18 cellular contexts compared by ENCODE assay signal in genomic region chr9:73640971-73641370, GRCh38.
A peak's percentile ranks its signal among the peaks of the same experiment; 100 is the strongest.
DNase-seq lines count a peak whose midpoint lies in the region; ATAC-seq, FAIRE-seq and TF ChIP-seq lines count a peak whose summit lies in the region.
"Had no signal": no experiment of that assay in that cellular context is flagged by ENCODE, and none has a peak within 500 bp of the region (broad histone marks: within the 10 kb centered on the region; RNA-seq: fewer than 3 reads in every experiment).

No MANE protein-coding gene starts in this region.

- peaks cover 8% of the 10 kb centered on the region for H3K9me3 Mint-ChIP-seq in activated T-helper 17 cell treated with anti-CD3 and anti-CD28 coated beads, Interleukin-2, amount 50 U/mL, for 72 hours

- RAD21 ChIA-PET in GM12878 (lab: Charles Lee; ENCODE audit: unreplicated experiment) = interaction anchor here (0.6 kb wide), 1 partner anchor 58 kb away, joined by 3 read pairs; no protein-coding TSS in a partner anchor

- in situ Hi-C loops in GM12878 (cut with MboI) = no loop called here

- intact Hi-C loops in GM12878 (cut with micrococcal nuclease; ENCODE audit: unreplicated experiment) (no loop called here), cardiac septum (cut with DNase I) (no loop called here)

- no peak overlapping the region for H3K4me2 ChIP-seq in GM12878 (ENCODE audit: control insufficient read depth, insufficient read depth)

- no TSS peak for BruUV-seq in GM12878 (replicated peaks; lab: Mats Ljungman, UMichigan)

- POLR2A ChIA-PET in GM12878 (lab: Charles Lee) = no interaction called here

- no peaks in the 10 kb centered on the region for H3K9me3 ChIP-seq in GM12878 (replicated peaks; ENCODE audit: control insufficient read depth, insufficient read depth, low read length)
- H3K9me3 ChIP-seq: BE2C, testis had no signal

- no peak overlapping the region for H3K4me3 ChIP-seq in GM12878
- H3K4me3 ChIP-seq: heart right ventricle, testis had no signal

- ATAC-seq in GM18909 (IDR thresholded peaks at IDR 0.05; ENCODE audit: poor library complexity, unreplicated experiment) = peak; percentile 72
- peak; percentile 54 for ATAC-seq in HG02571 (IDR thresholded peaks at IDR 0.05; ENCODE audit: unreplicated experiment)
- ATAC-seq in HG03175 (IDR thresholded peaks at IDR 0.05; ENCODE audit: unreplicated experiment) = peak; percentile 68
- peak; percentile 50 for ATAC-seq in GM12878
- no peak for ATAC-seq in activated T-helper 17 cell treated with anti-CD3 and anti-CD28 coated beads, Interleukin-2, amount 50 U/mL, for 72 hours (replicated peaks)
- ATAC-seq: heart right ventricle had no signal

- no peaks in the 10 kb centered on the region for H3K36me3 ChIP-seq in GM12878 (ENCODE audit: control insufficient read depth in 2 of 2, insufficient read depth in 2 of 2, low read length in 1 of 2)
- H3K36me3 ChIP-seq: BE2C, heart right ventricle had no signal

- H3K4me1 ChIP-seq in GM12878 (ENCODE audit: control insufficient read depth, insufficient read depth, low read length) = no peaks in the 10 kb centered on the region
- H3K4me1 ChIP-seq: BE2C, heart right ventricle, testis had no signal

- 60% methylated on average over 1 of the region's 1 CpG for WGBS in GM12878 (ENCODE audit: insufficient coverage, insufficient replicate concordance, low lambda C conversion rate, missing lambda C conversion rate)

- no peak for TF ChIP-seq EP300 in GM12878 (IDR thresholded peaks at IDR 0.05; ENCODE audit: borderline replicate concordance in 1 of 2, control insufficient read depth in 1 of 2, low read depth in 2 of 2, low read length in 2 of 2)

- H3K27ac Mint-ChIP-seq in activated T-helper 17 cell treated with anti-CD3 and anti-CD28 coated beads, Interleukin-2, amount 50 U/mL, for 72 hours = no peak overlapping the region
- H3K27ac Mint-ChIP-seq: activated CD4-positive, alpha-beta T cell treated with anti-CD3 and anti-CD28 coated beads, Interleukin-2, amount 10 ng/mL, durations not matched to agents 7 days and 5 days; IgD-negative memory B cell; immature natural killer cell had no signal

- no peak overlapping the region for H3K9ac ChIP-seq in GM12878 (ENCODE audit: control insufficient read depth, insufficient read depth, low read length)

- no peaks in the 10 kb centered on the region for H3K27me3 Mint-ChIP-seq in activated T-helper 17 cell treated with anti-CD3 and anti-CD28 coated beads, Interleukin-2, amount 50 U/mL, for 72 hours
- H3K27me3 Mint-ChIP-seq: activated CD4-positive, alpha-beta T cell treated with anti-CD3 and anti-CD28 coated beads, Interleukin-2, amount 10 ng/mL, durations not matched to agents 7 days and 5 days; IgD-negative memory B cell had no signal

- TF ChIP-seq RAD21 in GM12878 (IDR thresholded peaks at IDR 0.05; ENCODE audit: insufficient read depth, low read depth, low read length) = no peak

- H3K4me3 Mint-ChIP-seq in activated T-helper 17 cell treated with anti-CD3 and anti-CD28 coated beads, Interleukin-2, amount 50 U/mL, for 72 hours = no peak overlapping the region
- H3K4me3 Mint-ChIP-seq: activated CD4-positive, alpha-beta T cell treated with anti-CD3 and anti-CD28 coated beads, Interleukin-2, amount 10 ng/mL, durations not matched to agents 7 days and 5 days; IgD-negative memory B cell; immature natural killer cell had no signal

- no peaks in the 10 kb centered on the region for H3K79me2 ChIP-seq in GM12878 (ENCODE audit: control insufficient read depth, insufficient read depth, low read length)

- DNase-seq in GM12878 (ENCODE audit: low read depth, low spot score) = peak; percentile 1
- DNase-seq in cardiac septum (ENCODE audit: low spot score) = no peak
- no peak for DNase-seq in GOT3 (lab: John Stamatoyannopoulos, UW)
- DNase-seq: activated CD4-positive, alpha-beta T cell treated with anti-CD3 and anti-CD28 coated beads, Interleukin-2, amount 10 ng/mL, durations not matched to agents 7 days and 5 days; activated naive CD4-positive, alpha-beta T cell treated with anti-CD3 and anti-CD28 coated beads, Interleukin-2, amount 50 U/mL, for 16 hours; BE2C; heart right ventricle; immature natural killer cell; NCI-H1694; NCI-H226; nucleus accumbens; Right ventricle myocardium superior; testis had no signal

- no peak for TF ChIP-seq CTCF in GM12878 (IDR thresholded peaks at IDR 0.05 in 2 of 3, conservative IDR thresholded peaks at IDR 0.05 in 1 of 3; ENCODE audit: control insufficient read depth in 2 of 3, extremely low read depth in 1 of 3, insufficient read depth in 1 of 3, low read depth in 3 of 3, low read length in 3 of 3)

- no peak overlapping the region for H3K27ac ChIP-seq in GM12878 (ENCODE audit: control insufficient read depth, insufficient read depth)
- H3K27ac ChIP-seq: heart right ventricle, testis had no signal

- H2AFZ ChIP-seq in GM12878 (ENCODE audit: control insufficient read depth, low read depth, low read length) = no peak overlapping the region

- no peaks in the 10 kb centered on the region for H3K27me3 ChIP-seq in GM12878 (replicated peaks in 1 of 2; ENCODE audit: control insufficient read depth in 2 of 2, insufficient read depth in 2 of 2, low read length in 1 of 2)
- H3K27me3 ChIP-seq: BE2C, heart right ventricle, testis had no signal

- no peaks in the 10 kb centered on the region for H3K4me1 Mint-ChIP-seq in activated T-helper 17 cell treated with anti-CD3 and anti-CD28 coated beads, Interleukin-2, amount 50 U/mL, for 72 hours
- H3K4me1 Mint-ChIP-seq: activated CD4-positive, alpha-beta T cell treated with anti-CD3 and anti-CD28 coated beads, Interleukin-2, amount 10 ng/mL, durations not matched to agents 7 days and 5 days; IgD-negative memory B cell; immature natural killer cell had no signal

- no peak for TF ChIP-seq POLR2A in GM12878 (IDR thresholded peaks at IDR 0.05; ENCODE audit: low read depth, low read length)

- H3K36me3 Mint-ChIP-seq in activated T-helper 17 cell treated with anti-CD3 and anti-CD28 coated beads, Interleukin-2, amount 50 U/mL, for 72 hours (ENCODE audit: low read depth) = no peaks in the 10 kb centered on the region
- H3K36me3 Mint-ChIP-seq: IgD-negative memory B cell, immature natural killer cell had no signal

- no peak for FAIRE-seq in GM12878 (lab: Jason Lieb, UNC)

- CTCF ChIA-PET in GM12878 (lab: Yijun Ruan, JAX) = interaction anchor here (0.7 kb wide), 1 partner anchor 8 kb away, joined by 4 read pairs; no protein-coding TSS in a partner anchor

- SMC1A ChIA-PET in GM12878 (lab: Charles Lee; ENCODE audit: uncharacterized antibody, unreplicated experiment) = interaction anchor here (1.4 kb wide), 1 partner anchor 15 kb away, joined by 4 read pairs; no protein-coding TSS in a partner anchor

- H4K20me1 ChIP-seq in GM12878 (ENCODE audit: control insufficient read depth, insufficient read depth) = no peaks in the 10 kb centered on the region

TF ChIP-seq in GM12878, 131 proteins besides CTCF, POLR2A, EP300 and RAD21:
- TF ChIP-seq SMARCA5 (IDR thresholded peaks at IDR 0.05) (no peak), HSF1 (IDR thresholded peaks at IDR 0.05; ENCODE audit: low read depth, low read length) (no peak), SIN3A (IDR thresholded peaks at IDR 0.05; ENCODE audit: low read depth, low read length) (no peak), MTA2 (IDR thresholded peaks at IDR 0.05; ENCODE audit: low read depth) (peak; percentile 41; the same call in 1 of the 2 replicates), IKZF2 (IDR thresholded peaks at IDR 0.05) (peak in 1 of 2 experiments; percentile 13; a peak in 1 of 4 replicates), ZNF384 (IDR thresholded peaks at IDR 0.05; ENCODE audit: borderline replicate concordance, low read depth, low read length) (0 out of 2 replicates have a peak, but pooled peaks have one; percentile 7), RAD51 (IDR thresholded peaks at IDR 0.05) (0 out of 2 replicates have a peak, but pooled peaks have one; percentile 42), RELB (IDR thresholded peaks at IDR 0.05; ENCODE audit: low read depth) (peak; percentile 39; the same call in 1 of the 2 replicates), BHLHE40 (IDR thresholded peaks at IDR 0.05; ENCODE audit: borderline replicate concordance in 1 of 2, low read depth in 2 of 2, low read length in 1 of 2) (peak; percentile 64 to 69; a peak in 3 of 4 replicates), SPI1 (IDR thresholded peaks at IDR 0.05; ENCODE audit: borderline replicate concordance, insufficient read depth, low read depth, low read length) (no peak)
- TF ChIP-seq, protein P1, sequence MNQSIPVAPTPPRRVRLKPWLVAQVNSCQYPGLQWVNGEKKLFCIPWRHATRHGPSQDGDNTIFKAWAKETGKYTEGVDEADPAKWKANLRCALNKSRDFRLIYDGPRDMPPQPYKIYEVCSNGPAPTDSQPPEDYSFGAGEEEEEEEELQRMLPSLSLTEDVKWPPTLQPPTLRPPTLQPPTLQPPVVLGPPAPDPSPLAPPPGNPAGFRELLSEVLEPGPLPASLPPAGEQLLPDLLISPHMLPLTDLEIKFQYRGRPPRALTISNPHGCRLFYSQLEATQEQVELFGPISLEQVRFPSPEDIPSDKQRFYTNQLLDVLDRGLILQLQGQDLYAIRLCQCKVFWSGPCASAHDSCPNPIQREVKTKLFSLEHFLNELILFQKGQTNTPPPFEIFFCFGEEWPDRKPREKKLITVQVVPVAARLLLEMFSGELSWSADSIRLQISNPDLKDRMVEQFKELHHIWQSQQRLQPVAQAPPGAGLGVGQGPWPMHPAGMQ (IDR thresholded peaks at IDR 0.05; ENCODE audit: borderline replicate concordance) = no peak
